In the genomic region with DNA sequence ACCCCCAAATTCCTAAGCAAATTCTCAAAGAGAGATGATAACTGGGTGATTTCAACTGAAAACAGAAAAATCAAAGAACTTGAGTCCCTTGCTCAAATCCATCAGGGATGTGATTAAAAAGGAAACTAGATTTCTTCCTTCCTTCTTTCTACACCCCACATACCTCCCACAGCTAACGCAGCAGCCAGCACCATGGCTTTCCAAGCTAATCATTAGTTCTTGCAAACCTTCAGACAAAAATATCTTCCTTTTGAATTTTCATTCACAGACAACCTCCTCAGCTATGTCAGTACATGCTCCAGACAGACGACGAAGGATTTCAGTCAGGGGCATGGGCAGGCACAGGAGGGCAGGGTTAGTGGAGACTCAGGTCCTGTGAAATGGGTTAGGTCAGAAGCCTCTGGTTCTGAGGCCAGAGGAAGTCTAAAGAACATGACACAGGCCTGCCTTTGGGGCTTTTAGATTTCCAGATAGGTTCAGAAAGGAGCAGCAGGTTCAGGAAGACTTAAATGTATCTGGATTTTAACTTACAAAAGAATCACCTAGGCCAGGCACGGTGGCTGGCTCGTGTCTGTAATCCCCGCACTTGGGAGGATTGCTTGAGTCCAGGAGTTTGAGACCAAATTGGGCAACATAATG, we compare ENCODE assay signal across 1 cellular context.
TF ChIP-seq lines count a peak whose summit lies in the region.

No MANE protein-coding gene starts in this region.

TF ChIP-seq in H1, 55 proteins besides CTCF, POLR2A, EP300 and RAD21 (continued from another document):
- TF ChIP-seq, protein P1, sequence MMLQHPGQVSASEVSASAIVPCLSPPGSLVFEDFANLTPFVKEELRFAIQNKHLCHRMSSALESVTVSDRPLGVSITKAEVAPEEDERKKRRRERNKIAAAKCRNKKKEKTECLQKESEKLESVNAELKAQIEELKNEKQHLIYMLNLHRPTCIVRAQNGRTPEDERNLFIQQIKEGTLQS (IDR thresholded peaks at IDR 0.05; ENCODE audit: insufficient read depth, low read depth, low read length), result no peak
